15 cellular contexts compared by ENCODE assay signal in genomic region chr3:59774613-59775012, GRCh38.
DNase-seq lines count a peak whose midpoint lies in the region; ATAC-seq, FAIRE-seq and TF ChIP-seq lines count a peak whose summit lies in the region.
"Had no signal": no experiment of that assay in that cellular context is flagged by ENCODE, and none has a peak within 500 bp of the region (broad histone marks: within the 10 kb centered on the region; RNA-seq: fewer than 3 reads in every experiment).

No MANE protein-coding gene starts in this region.

- H3K4me3 ChIP-seq in AG04449 (ENCODE audit: low read depth, low read length): no peak overlapping the region
- no peak overlapping the region for H3K4me3 ChIP-seq in body of pancreas
- H3K4me3 ChIP-seq in lower lobe of right lung: no peak overlapping the region
- H3K4me3 ChIP-seq: upper lobe of right lung had no signal

- TF ChIP-seq CTCF in AG04449 (IDR thresholded peaks at IDR 0.05; ENCODE audit: insufficient read depth, low read length, missing control alignments) (no peak), body of pancreas (IDR thresholded peaks at IDR 0.05) (no peak), lower lobe of right lung (IDR thresholded peaks at IDR 0.05) (no peak)

- TF ChIP-seq POLR2A in body of pancreas (IDR thresholded peaks at IDR 0.05): no peak

- no peak overlapping the region for H3K27ac ChIP-seq in body of pancreas
- H3K27ac ChIP-seq in lower lobe of right lung: no peak overlapping the region
- H3K27ac ChIP-seq in caudate nucleus (ENCODE audit: low read depth, low read length): no peak overlapping the region
- H3K27ac ChIP-seq: upper lobe of right lung had no signal

- intact Hi-C loops in body of pancreas (cut with DNase I) (no loop called here), lower lobe of right lung (cut with DNase I) (no loop called here)
- intact Hi-C loops in activated T-helper 1 cell treated with anti-CD3 and anti-CD28 coated beads, Interleukin-12 subunit alpha, Interleukin-12 subunit beta, Interleukin-2, Interleukin-4 antibody, amounts not matched to agents 30 ng/mL and 10 ng/mL and 1 ng/mL, durations not matched to agents 14 hours and 24 hours and 36 hours (cut with micrococcal nuclease): loop anchor here (10.0 kb wide), 1 partner anchor 160 kb away; no protein-coding TSS in a partner anchor

- H3K9me3 Mint-ChIP-seq in activated T-helper 1 cell treated with anti-CD3 and anti-CD28 coated beads, Interleukin-12 subunit alpha, Interleukin-12 subunit beta, Interleukin-2, Interleukin-4 antibody, amounts not matched to agents 30 ng/mL and 10 ng/mL and 1 ng/mL, durations not matched to agents 14 hours and 24 hours and 36 hours: peaks cover 3% of the 10 kb centered on the region
- H3K9me3 Mint-ChIP-seq: activated CD4-positive, alpha-beta memory T cell treated with anti-CD3 and anti-CD28 coated beads for 36 hours had no signal

- peak; percentile 53 for DNase-seq in AG04449 (ENCODE audit: low read depth, low spot score)
- peak; percentile 10 for DNase-seq in HTR-8/SVneo (ENCODE audit: insufficient read length, low spot score)
- DNase-seq in body of pancreas: peak in 1 of 4 donors; percentile 20
- DNase-seq in kidney glomerular epithelial cell (lab: John Stamatoyannopoulos, UW): peak; percentile 76
- DNase-seq in lower lobe of right lung: no peak
- no peak for DNase-seq in SKM-1 (lab: John Stamatoyannopoulos, UW; ENCODE audit: unreplicated experiment)
- DNase-seq in caudate nucleus (lab: John Stamatoyannopoulos, UW): no peak
- no peak for DNase-seq in activated T-helper 1 cell treated with anti-CD3 and anti-CD28 coated beads, Interleukin-12 subunit alpha, Interleukin-12 subunit beta, Interleukin-2, Interleukin-4 antibody, amounts not matched to agents 30 ng/mL and 10 ng/mL and 1 ng/mL, durations not matched to agents 14 hours and 24 hours and 36 hours (ENCODE audit: low spot score)
- DNase-seq: activated CD4-positive, alpha-beta memory T cell treated with anti-CD3 and anti-CD28 coated beads for 36 hours; activated naive CD4-positive, alpha-beta T cell; DMS79 treated with DMSO at 0.1 percent for 48 hours; GOT3; stimulated activated CD8-positive, alpha-beta memory T cell treated with anti-CD3 and anti-CD28 coated beads, Interleukin-4, amount 100 ng/mL, for 48 hours; upper lobe of right lung had no signal

- WGBS in body of pancreas, 2 donors: 85 to 88% methylated on average over 5 of the region's 5 CpGs

- H3K27me3 ChIP-seq in body of pancreas (no peaks in the 10 kb centered on the region), lower lobe of right lung (ENCODE audit: low read depth) (no peaks in the 10 kb centered on the region)
- H3K27me3 ChIP-seq: BE2C, upper lobe of right lung had no signal

- H3K4me1 ChIP-seq in body of pancreas (no peaks in the 10 kb centered on the region), lower lobe of right lung (no peaks in the 10 kb centered on the region)
- H3K4me1 ChIP-seq: BE2C, upper lobe of right lung had no signal

- H3K27me3 Mint-ChIP-seq in activated T-helper 1 cell treated with anti-CD3 and anti-CD28 coated beads, Interleukin-12 subunit alpha, Interleukin-12 subunit beta, Interleukin-2, Interleukin-4 antibody, amounts not matched to agents 30 ng/mL and 10 ng/mL and 1 ng/mL, durations not matched to agents 14 hours and 24 hours and 36 hours (ENCODE audit: insufficient read depth): peaks cover 8% of the 10 kb centered on the region
- H3K27me3 Mint-ChIP-seq: activated CD4-positive, alpha-beta memory T cell treated with anti-CD3 and anti-CD28 coated beads for 36 hours had no signal

- H3K9me3 ChIP-seq in body of pancreas (no peaks in the 10 kb centered on the region), lower lobe of right lung (no peaks in the 10 kb centered on the region)
- H3K9me3 ChIP-seq: BE2C, upper lobe of right lung had no signal

- no peak overlapping the region for H3K4me3 Mint-ChIP-seq in activated T-helper 1 cell treated with anti-CD3 and anti-CD28 coated beads, Interleukin-12 subunit alpha, Interleukin-12 subunit beta, Interleukin-2, Interleukin-4 antibody, amounts not matched to agents 30 ng/mL and 10 ng/mL and 1 ng/mL, durations not matched to agents 14 hours and 24 hours and 36 hours
- H3K4me3 Mint-ChIP-seq: activated CD4-positive, alpha-beta memory T cell treated with anti-CD3 and anti-CD28 coated beads for 36 hours had no signal

- CTCF ChIA-PET in AG04449 (lab: Yijun Ruan, JAX): no interaction called here

- H3K27ac Mint-ChIP-seq in activated T-helper 1 cell treated with anti-CD3 and anti-CD28 coated beads, Interleukin-12 subunit alpha, Interleukin-12 subunit beta, Interleukin-2, Interleukin-4 antibody, amounts not matched to agents 30 ng/mL and 10 ng/mL and 1 ng/mL, durations not matched to agents 14 hours and 24 hours and 36 hours: no peak overlapping the region
- H3K27ac Mint-ChIP-seq: activated CD4-positive, alpha-beta memory T cell treated with anti-CD3 and anti-CD28 coated beads for 36 hours had no signal

- H3K36me3 Mint-ChIP-seq in activated T-helper 1 cell treated with anti-CD3 and anti-CD28 coated beads, Interleukin-12 subunit alpha, Interleukin-12 subunit beta, Interleukin-2, Interleukin-4 antibody, amounts not matched to agents 30 ng/mL and 10 ng/mL and 1 ng/mL, durations not matched to agents 14 hours and 24 hours and 36 hours (ENCODE audit: low read depth): peaks cover 25% of the 10 kb centered on the region

- POLR2A ChIA-PET in AG04449 (lab: Yijun Ruan, JAX): no interaction called here

- H3K36me3 ChIP-seq in body of pancreas (replicated peaks in 1 of 2; ENCODE audit: insufficient read depth in 1 of 2, low read depth in 2 of 2): no peaks in the 10 kb centered on the region
- H3K36me3 ChIP-seq in lower lobe of right lung: no peaks in the 10 kb centered on the region
- H3K36me3 ChIP-seq: BE2C, upper lobe of right lung had no signal

- H3K4me1 Mint-ChIP-seq in activated T-helper 1 cell treated with anti-CD3 and anti-CD28 coated beads, Interleukin-12 subunit alpha, Interleukin-12 subunit beta, Interleukin-2, Interleukin-4 antibody, amounts not matched to agents 30 ng/mL and 10 ng/mL and 1 ng/mL, durations not matched to agents 14 hours and 24 hours and 36 hours (ENCODE audit: low read depth): peaks cover 68% of the 10 kb centered on the region

- peak; percentile 21 for ATAC-seq in body of pancreas
- ATAC-seq in lower lobe of right lung: no peak
- ATAC-seq: upper lobe of right lung had no signal

- FAIRE-seq in HTR-8/SVneo (lab: Jason Lieb, UNC): peak; percentile 4

Comparison
In these comparisons a context has a peak if more than half of its experiments do, and no peak if none do; other contexts are left out.
1. DNase-seq: peak in AG04449 (single experiment), HTR-8/SVneo (single experiment) and kidney glomerular epithelial cell (single experiment); none in lower lobe of right lung (single experiment), SKM-1 (single experiment), caudate nucleus (0 of 61) and activated T-helper 1 cell treated with anti-CD3 and anti-CD28 coated beads, Interleukin-12 subunit alpha, Interleukin-12 subunit beta, Interleukin-2, Interleukin-4 antibody, amounts not matched to agents 30 ng/mL and 10 ng/mL and 1 ng/mL, durations not matched to agents 14 hours and 24 hours and 36 hours (single experiment).